ENCODE assay signal across 9 cellular contexts in genomic region chr6:35498407-35499045, GRCh38. TPM values are rescaled to one million over a fixed set of nuclear protein-coding genes. Genes with fewer than 3 reads are reported as not detected.
DNase-seq lines count a peak whose midpoint lies in the region; ATAC-seq lines count a peak whose summit lies in the region.
"Had no signal": no experiment of that assay in that cellular context is flagged by ENCODE, and none has a peak within 500 bp of the region (broad histone marks: within the 10 kb centered on the region; RNA-seq: fewer than 3 reads in every experiment).

No MANE protein-coding gene starts in this region.

- H3K27me3 Mint-ChIP-seq in activated T-cell treated with anti-CD3 and anti-CD28 coated beads, Interleukin-2, amount 50 U/mL, for 24 hours = peaks cover 20% of the 10 kb centered on the region
- H3K27me3 Mint-ChIP-seq in activated naive CD8-positive, alpha-beta T cell treated with anti-CD3 and anti-CD28 coated beads for 36 hours = peaks cover 22% of the 10 kb centered on the region
- H3K27me3 Mint-ChIP-seq in immature natural killer cell (ENCODE audit: low read depth in 3 of 3) = peaks cover 0 to 21% (median 12%) of the 10 kb centered on the region in 3 donors

- H3K27ac ChIP-seq in subcutaneous abdominal adipose tissue (ENCODE audit: low read depth, low read length) = no peak overlapping the region

- H3K36me3 ChIP-seq in subcutaneous abdominal adipose tissue (ENCODE audit: control insufficient read depth in 5 of 5, insufficient read depth in 5 of 5, low read length in 5 of 5) = no peaks in the 10 kb centered on the region

- peak overlapping the region in 3 of 5 donors; percentile 59 to 68 (median 60) for H3K4me3 ChIP-seq in subcutaneous abdominal adipose tissue (ENCODE audit: low read depth in 1 of 5, low read length in 5 of 5)

- H3K4me1 ChIP-seq in subcutaneous abdominal adipose tissue (ENCODE audit: control insufficient read depth in 5 of 5, insufficient read depth in 5 of 5, low read length in 5 of 5) = peaks cover 0 to 40% (median 36%) of the 10 kb centered on the region in 5 donors

- no peaks in the 10 kb centered on the region for H3K9me3 ChIP-seq in subcutaneous abdominal adipose tissue (ENCODE audit: control insufficient read depth in 5 of 5, low read length in 5 of 5)

- peak overlapping the region in 1 of 5 donors; percentile 72 for H3K9ac ChIP-seq in subcutaneous abdominal adipose tissue (ENCODE audit: low read length in 5 of 5)

- H3K4me3 Mint-ChIP-seq in activated T-cell treated with anti-CD3 and anti-CD28 coated beads, Interleukin-2, amount 50 U/mL, for 24 hours = peak overlapping the region; percentile 79
- H3K4me3 Mint-ChIP-seq in activated naive CD8-positive, alpha-beta T cell treated with anti-CD3 and anti-CD28 coated beads for 36 hours = peak overlapping the region; percentile 78
- peak overlapping the region; percentile 76 to 87 (median 84) for H3K4me3 Mint-ChIP-seq in immature natural killer cell

- H3K36me3 Mint-ChIP-seq in activated T-cell treated with anti-CD3 and anti-CD28 coated beads, Interleukin-2, amount 50 U/mL, for 24 hours (ENCODE audit: low read depth) = no peaks in the 10 kb centered on the region
- peaks cover 3% of the 10 kb centered on the region for H3K36me3 Mint-ChIP-seq in activated naive CD8-positive, alpha-beta T cell treated with anti-CD3 and anti-CD28 coated beads for 36 hours
- no peaks in the 10 kb centered on the region for H3K36me3 Mint-ChIP-seq in immature natural killer cell

- H3K4me1 Mint-ChIP-seq in activated T-cell treated with anti-CD3 and anti-CD28 coated beads, Interleukin-2, amount 50 U/mL, for 24 hours (ENCODE audit: low read depth) = peaks cover 21% of the 10 kb centered on the region
- peaks cover 8% of the 10 kb centered on the region for H3K4me1 Mint-ChIP-seq in activated naive CD8-positive, alpha-beta T cell treated with anti-CD3 and anti-CD28 coated beads for 36 hours
- peaks cover 10 to 13% of the 10 kb centered on the region in 2 donors for H3K4me1 Mint-ChIP-seq in immature natural killer cell

- no peaks in the 10 kb centered on the region for H3K9me3 Mint-ChIP-seq in activated T-cell treated with anti-CD3 and anti-CD28 coated beads, Interleukin-2, amount 50 U/mL, for 24 hours
- no peaks in the 10 kb centered on the region for H3K9me3 Mint-ChIP-seq in activated naive CD8-positive, alpha-beta T cell treated with anti-CD3 and anti-CD28 coated beads for 36 hours
- no peaks in the 10 kb centered on the region for H3K9me3 Mint-ChIP-seq in immature natural killer cell

- peaks cover 3 to 30% (median 28%) of the 10 kb centered on the region in 5 donors for H3K27me3 ChIP-seq in subcutaneous abdominal adipose tissue (ENCODE audit: control insufficient read depth in 5 of 5, insufficient read depth in 4 of 5, low read length in 5 of 5)

- DNase-seq in activated T-cell treated with anti-CD3 and anti-CD28 coated beads, Interleukin-2, amount 50 U/mL, for 24 hours = no peak
- DNase-seq in activated T-cell treated with anti-CD3 and anti-CD28 coated beads, Interleukin-2, amount 50 U/mL, for 1 hour = no peak
- no peak for DNase-seq in activated naive CD8-positive, alpha-beta T cell treated with anti-CD3 and anti-CD28 coated beads for 36 hours
- DNase-seq in immature natural killer cell (no peak), NCI-H2171 (lab: John Stamatoyannopoulos, UW) (no peak)

- ATAC-seq in HG03342 (IDR thresholded peaks at IDR 0.05; ENCODE audit: unreplicated experiment) (no peak), GM19351 (IDR thresholded peaks at IDR 0.05; ENCODE audit: unreplicated experiment) (no peak)

- peak overlapping the region; percentile 83 for H3K27ac Mint-ChIP-seq in activated T-cell treated with anti-CD3 and anti-CD28 coated beads, Interleukin-2, amount 50 U/mL, for 24 hours
- peak overlapping the region; percentile 80 for H3K27ac Mint-ChIP-seq in activated naive CD8-positive, alpha-beta T cell treated with anti-CD3 and anti-CD28 coated beads for 36 hours
- H3K27ac Mint-ChIP-seq in immature natural killer cell = peak overlapping the region in 4 of 6 donors; percentile 25 to 57 (median 52)

RNA-seq across cellular contexts. Expression of gene TEAD3, which starts 1.6 kb away (rescaled TPM):
- under 1 TPM; 0.60 to 0.66 TPM for total RNA-seq in activated naive CD8-positive, alpha-beta T cell treated with anti-CD3 and anti-CD28 coated beads for 36 hours
- polyA plus RNA-seq in immature natural killer cell = not detected

RNA-seq across cellular contexts. Expression of gene TULP1, which starts 14.2 kb away (rescaled TPM):
- not detected for total RNA-seq in activated naive CD8-positive, alpha-beta T cell treated with anti-CD3 and anti-CD28 coated beads for 36 hours
- not detected for polyA plus RNA-seq in immature natural killer cell
- total RNA-seq: RPMI7951 had no signal

RNA-seq across cellular contexts. Expression of gene RPL10A, which starts 30.3 kb away (rescaled TPM):
- 1,000 to 10,000 TPM; 2,227 to 2,291 TPM for total RNA-seq in activated naive CD8-positive, alpha-beta T cell treated with anti-CD3 and anti-CD28 coated beads for 36 hours
- polyA plus RNA-seq in immature natural killer cell = 100 to 1,000 TPM; 419 to 805 (median 477) TPM

RNA-seq across cellular contexts. Expression of gene FANCE, which starts 46.4 kb away (rescaled TPM):
- 10 to 100 TPM; 18.6 to 19.1 TPM for total RNA-seq in activated naive CD8-positive, alpha-beta T cell treated with anti-CD3 and anti-CD28 coated beads for 36 hours
- polyA plus RNA-seq in immature natural killer cell = 1 to 10 TPM; 2.2 to 5.4 (median 3.1) TPM
